In genomic region chr4:3476936-3477749, GRCh38 we compare ENCODE assay signal across 30 cellular contexts. TPM values are rescaled to one million over a fixed set of nuclear protein-coding genes. Genes with fewer than 3 reads are reported as not detected.
"Had no signal": no experiment of that assay in that cellular context is flagged by ENCODE, and none has a peak within 500 bp of the region (broad histone marks: within the 10 kb centered on the region; RNA-seq: fewer than 3 reads in every experiment).

No MANE protein-coding gene starts in this region.

- H3K27ac ChIP-seq: breast epithelium, epithelial cell of prostate, esophagus squamous epithelium, parathyroid adenoma, right lobe of liver, testis, transverse colon, VCaP had no signal

- H3K27me3 ChIP-seq: right lobe of liver, testis had no signal

- H3K4me1 ChIP-seq: breast epithelium, parathyroid adenoma, right lobe of liver, testis had no signal

- FAIRE-seq: colon, endometrium, frontal cortex had no signal

- H3K36me3 ChIP-seq: breast epithelium, esophagus squamous epithelium, right lobe of liver, transverse colon had no signal

- H3K4me1 Mint-ChIP-seq: central memory CD8-positive, alpha-beta T cell had no signal

- H3K79me2 ChIP-seq: parathyroid adenoma had no signal

- H3K9me3 Mint-ChIP-seq: activated naive CD4-positive, alpha-beta T cell treated with anti-CD3 and anti-CD28 coated beads, Interleukin-2, amount 50 U/mL, for 72 hours; activated T-cell treated with anti-CD3 and anti-CD28 coated beads, Interleukin-2, amount 50 U/mL, for 72 hours; central memory CD8-positive, alpha-beta T cell; immature natural killer cell; nephron had no signal

- H3K4me3 Mint-ChIP-seq: activated T-cell treated with anti-CD3 and anti-CD28 coated beads, Interleukin-2, amount 50 U/mL, for 72 hours; central memory CD8-positive, alpha-beta T cell; immature natural killer cell; nephron had no signal

- H2AFZ ChIP-seq: parathyroid adenoma had no signal

- H3K9ac ChIP-seq: parathyroid adenoma had no signal

- H3K9me3 ChIP-seq: breast epithelium, esophagus squamous epithelium, right lobe of liver, testis, transverse colon had no signal

- ATAC-seq: activated naive CD4-positive, alpha-beta T cell treated with anti-CD3 and anti-CD28 coated beads, Interleukin-2, amount 50 U/mL, for 72 hours; activated T-cell treated with anti-CD3 and anti-CD28 coated beads, Interleukin-2, amount 50 U/mL, for 72 hours; left lobe of liver; right lobe of liver had no signal

- H3K4me3 ChIP-seq: breast epithelium, esophagus squamous epithelium, lung, right lobe of liver, testis, transverse colon had no signal

- DNase-seq: activated CD4-positive, alpha-beta T cell treated with anti-CD3 and anti-CD28 coated beads for 4 hours; activated CD4-positive, alpha-beta T cell treated with anti-CD3 and anti-CD28 coated beads, Interleukin-2, amount 50 U/mL, for 4 hours; activated naive CD4-positive, alpha-beta T cell; activated T-cell treated with anti-CD3 and anti-CD28 coated beads for 4 hours; activated T-cell treated with anti-CD3 and anti-CD28 coated beads, Interleukin-2, amount 50 U/mL, for 72 hours; effector CD8-positive, alpha-beta T cell; esophagus squamous epithelium; hypothalamus; immature natural killer cell; stimulated activated CD4-positive, alpha-beta T cell treated with anti-CD3 and anti-CD28 coated beads, Interleukin-2, amount 100 ng/mL, for 48 hours; stimulated activated naive CD4-positive, alpha-beta T cell treated with Interleukin-2 at 50 U/mL for 16 hours; testis; transverse colon had no signal

- H3K36me3 Mint-ChIP-seq: activated naive CD4-positive, alpha-beta T cell treated with anti-CD3 and anti-CD28 coated beads, Interleukin-2, amount 50 U/mL, for 72 hours; immature natural killer cell had no signal

- H3K27ac Mint-ChIP-seq: activated naive CD4-positive, alpha-beta T cell treated with anti-CD3 and anti-CD28 coated beads, Interleukin-2, amount 50 U/mL, for 72 hours; activated T-cell treated with anti-CD3 and anti-CD28 coated beads, Interleukin-2, amount 50 U/mL, for 72 hours; immature natural killer cell; nephron had no signal

RNA-seq across cellular contexts. Expression of gene DOK7, which starts 14.0 kb away (rescaled TPM):
- total RNA-seq: activated naive CD4-positive, alpha-beta T cell treated with anti-CD3 and anti-CD28 coated beads, Interleukin-2, amount 50 U/mL, for 72 hours; activated T-cell treated with anti-CD3 and anti-CD28 coated beads, Interleukin-2, amount 50 U/mL, for 72 hours; dermis microvascular lymphatic vessel endothelial cell; T-helper 1 cell treated with Interleukin-12 subunit alpha and Interleukin-12 subunit beta and Interleukin-4 antibody, amounts not matched to agents 30 ng/mL and 1 ng/mL, for 36 hours had no signal

RNA-seq across cellular contexts. Expression of gene HGFAC, which starts 35.4 kb away (rescaled TPM):
- total RNA-seq: activated naive CD4-positive, alpha-beta T cell treated with anti-CD3 and anti-CD28 coated beads, Interleukin-2, amount 50 U/mL, for 72 hours; kidney epithelial cell; pulmonary artery endothelial cell; T-helper 1 cell treated with Interleukin-12 subunit alpha and Interleukin-12 subunit beta and Interleukin-4 antibody, amounts not matched to agents 30 ng/mL and 1 ng/mL, for 36 hours; transverse colon had no signal
- polyA plus RNA-seq: immature natural killer cell had no signal
